In the genomic region with DNA sequence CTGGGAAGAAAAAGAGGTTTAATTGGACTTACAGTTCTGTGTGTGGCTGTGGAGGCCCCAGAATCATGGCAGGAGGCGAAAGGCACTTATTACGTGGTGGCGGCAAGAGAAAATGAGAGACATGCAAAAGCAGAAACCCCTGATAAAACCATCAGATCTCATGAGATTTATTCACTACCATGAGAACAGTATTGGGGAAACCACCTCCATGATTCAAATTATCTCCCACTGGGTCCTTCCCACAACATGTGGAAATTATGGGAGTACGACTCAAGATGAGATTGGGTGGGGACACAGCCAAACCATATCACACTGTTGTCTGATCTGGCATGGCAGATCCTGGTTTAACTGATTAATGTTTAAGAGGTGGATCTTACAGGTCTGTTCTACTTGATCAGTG, we compare ENCODE assay signal across 2 cellular contexts.
TF ChIP-seq lines count a peak whose summit lies in the region.

No MANE protein-coding gene starts in this region.

TF ChIP-seq in SK-N-SH, 30 proteins besides CTCF, POLR2A, EP300 and RAD21:
- TF ChIP-seq PBX3 (IDR thresholded peaks at IDR 0.05) (no peak), SIN3A (IDR thresholded peaks at IDR 0.05; ENCODE audit: borderline replicate concordance, low read depth, low read length) (no peak), MXI1 (IDR thresholded peaks at IDR 0.05; ENCODE audit: low read depth, low read length) (no peak), MEF2A (IDR thresholded peaks at IDR 0.05; ENCODE audit: borderline replicate concordance, low read depth) (no peak), JUND (IDR thresholded peaks at IDR 0.05) (no peak), CHD2 (IDR thresholded peaks at IDR 0.05; ENCODE audit: low read length, partially characterized antibody) (no peak), IRF3 (IDR thresholded peaks at IDR 0.05; ENCODE audit: low read depth, low read length) (no peak)
- TF ChIP-seq, protein P1, sequence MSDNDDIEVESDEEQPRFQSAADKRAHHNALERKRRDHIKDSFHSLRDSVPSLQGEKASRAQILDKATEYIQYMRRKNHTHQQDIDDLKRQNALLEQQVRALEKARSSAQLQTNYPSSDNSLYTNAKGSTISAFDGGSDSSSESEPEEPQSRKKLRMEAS (IDR thresholded peaks at IDR 0.05; ENCODE audit: low read depth): no peak
TF ChIP-seq in SK-N-SH: peak in this region for 0.

TF ChIP-seq in SK-N-SH treated with all-trans-retinoic acid at 6 μM for 48 hours, 23 proteins besides CTCF, POLR2A, EP300 and RAD21:
- TF ChIP-seq, protein P2, sequence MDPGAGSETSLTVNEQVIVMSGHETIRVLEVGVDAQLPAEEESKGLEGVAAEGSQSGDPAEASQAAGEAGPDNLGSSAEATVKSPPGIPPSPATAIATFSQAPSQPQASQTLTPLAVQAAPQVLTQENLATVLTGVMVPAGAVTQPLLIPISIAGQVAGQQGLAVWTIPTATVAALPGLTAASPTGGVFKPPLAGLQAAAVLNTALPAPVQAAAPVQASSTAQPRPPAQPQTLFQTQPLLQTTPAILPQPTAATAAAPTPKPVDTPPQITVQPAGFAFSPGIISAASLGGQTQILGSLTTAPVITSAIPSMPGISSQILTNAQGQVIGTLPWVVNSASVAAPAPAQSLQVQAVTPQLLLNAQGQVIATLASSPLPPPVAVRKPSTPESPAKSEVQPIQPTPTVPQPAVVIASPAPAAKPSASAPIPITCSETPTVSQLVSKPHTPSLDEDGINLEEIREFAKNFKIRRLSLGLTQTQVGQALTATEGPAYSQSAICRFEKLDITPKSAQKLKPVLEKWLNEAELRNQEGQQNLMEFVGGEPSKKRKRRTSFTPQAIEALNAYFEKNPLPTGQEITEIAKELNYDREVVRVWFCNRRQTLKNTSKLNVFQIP (CRISPR knock-in tag; IDR thresholded peaks at IDR 0.05; ENCODE audit: borderline replicate concordance, low read depth): no peak
- TF ChIP-seq, protein P3, sequence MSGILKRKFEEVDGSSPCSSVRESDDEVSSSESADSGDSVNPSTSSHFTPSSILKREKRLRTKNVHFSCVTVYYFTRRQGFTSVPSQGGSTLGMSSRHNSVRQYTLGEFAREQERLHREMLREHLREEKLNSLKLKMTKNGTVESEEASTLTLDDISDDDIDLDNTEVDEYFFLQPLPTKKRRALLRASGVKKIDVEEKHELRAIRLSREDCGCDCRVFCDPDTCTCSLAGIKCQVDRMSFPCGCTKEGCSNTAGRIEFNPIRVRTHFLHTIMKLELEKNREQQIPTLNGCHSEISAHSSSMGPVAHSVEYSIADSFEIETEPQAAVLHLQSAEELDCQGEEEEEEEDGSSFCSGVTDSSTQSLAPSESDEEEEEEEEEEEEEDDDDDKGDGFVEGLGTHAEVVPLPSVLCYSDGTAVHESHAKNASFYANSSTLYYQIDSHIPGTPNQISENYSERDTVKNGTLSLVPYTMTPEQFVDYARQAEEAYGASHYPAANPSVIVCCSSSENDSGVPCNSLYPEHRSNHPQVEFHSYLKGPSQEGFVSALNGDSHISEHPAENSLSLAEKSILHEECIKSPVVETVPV (CRISPR knock-in tag; IDR thresholded peaks at IDR 0.05): no peak
- TF ChIP-seq OSR1 (CRISPR knock-in tag; IDR thresholded peaks at IDR 0.05) (no peak), ZFP3 (CRISPR knock-in tag; IDR thresholded peaks at IDR 0.05) (no peak), TCF4 (CRISPR knock-in tag; IDR thresholded peaks at IDR 0.05; ENCODE audit: borderline replicate concordance) (no peak)
TF ChIP-seq in SK-N-SH treated with all-trans-retinoic acid at 6 μM for 48 hours: peak in this region for 0.
